8 cellular contexts compared by ENCODE assay signal in the genomic region with DNA sequence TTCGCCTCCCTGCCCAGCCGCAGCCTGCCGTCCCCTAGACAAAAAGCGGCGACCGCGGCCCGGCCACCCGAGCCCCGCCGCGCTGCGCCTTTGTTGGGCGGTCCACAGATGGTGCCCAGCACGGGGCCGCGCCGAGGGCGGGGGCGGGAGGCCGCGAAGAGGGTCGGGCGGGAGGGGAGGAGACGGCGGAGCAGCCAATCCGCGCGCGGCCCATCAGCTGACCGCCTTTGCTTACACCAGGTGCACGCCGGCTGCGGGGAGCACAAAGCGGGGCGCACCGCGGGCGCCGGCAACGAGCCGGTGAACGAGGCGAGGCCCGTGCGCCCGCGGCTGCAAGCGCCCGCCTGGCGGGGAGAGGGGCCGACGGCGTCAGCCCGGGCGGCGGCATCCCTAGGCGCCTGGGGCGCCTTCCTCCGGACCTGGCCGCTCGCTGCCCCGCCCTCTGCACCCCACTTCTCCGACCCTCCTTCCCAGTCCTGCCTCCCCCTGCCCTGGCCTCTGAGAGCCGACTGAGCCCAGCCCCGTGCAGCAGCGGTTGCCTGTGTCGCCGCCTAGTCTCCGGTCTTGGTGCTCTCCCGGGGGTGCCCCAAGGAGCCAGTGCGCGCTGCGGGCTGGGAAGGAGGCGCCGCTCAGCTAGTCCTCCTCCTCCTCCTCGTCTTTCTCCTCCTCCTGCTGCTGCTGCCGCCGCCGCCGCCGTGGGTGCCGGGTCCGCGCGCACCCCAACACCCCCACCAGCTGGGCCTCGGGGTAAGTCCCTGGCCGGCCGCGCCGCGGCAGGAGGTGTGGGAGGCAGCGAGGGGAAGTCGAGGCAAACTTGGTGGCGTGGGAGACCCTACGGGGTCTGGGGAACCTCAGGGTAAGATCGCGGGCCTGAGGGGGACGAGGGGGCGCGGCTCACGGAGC. TPM values are rescaled to one million over a fixed set of nuclear protein-coding genes. Genes with fewer than 3 reads are reported as not detected.
DNase-seq lines count a peak whose midpoint lies in the region; ATAC-seq and TF ChIP-seq lines count a peak whose summit lies in the region.

A gene (plus strand): TSS at position 259 of the 903 bp plus-strand sequence. CDS start 45,211 bp downstream, outside the sequence.

- H3K9me3 Mint-ChIP-seq in activated T-cell treated with anti-CD3 and anti-CD28 coated beads, Interleukin-2, amount 50 U/mL, for 4 hours: peaks cover 3% of the 10 kb centered on the region
- H3K9me3 Mint-ChIP-seq in glutamatergic neuron (ENCODE audit: unreplicated experiment) (peaks cover 19% of the 10 kb centered on the region), neural progenitor cell (peaks cover 8% of the 10 kb centered on the region)

- H3K4me2 ChIP-seq in neural progenitor cell: peak within 1 kb of the TSS; percentile 94

- peaks cover 48% of the 10 kb centered on the region for H3K79me2 ChIP-seq in neural progenitor cell (ENCODE audit: low read depth)

- TF ChIP-seq CTCF in glutamatergic neuron (IDR thresholded peaks at IDR 0.05; ENCODE audit: partially characterized antibody, unreplicated experiment) (no peak), neural progenitor cell (IDR thresholded peaks at IDR 0.05) (no peak), testis (IDR thresholded peaks at IDR 0.05) (no peak)

- H3K27me3 ChIP-seq in neural progenitor cell: peaks cover 16% of the 10 kb centered on the region
- H3K27me3 ChIP-seq in testis: no peaks in the 10 kb centered on the region

- 0 to 1% methylated on average over 14 to 77 of the region's 102 CpGs for WGBS in testis, 2 donors

- peak within 1 kb of the TSS; percentile 99 for H3K27ac Mint-ChIP-seq in glutamatergic neuron (ENCODE audit: unreplicated experiment)
- peak within 1 kb of the TSS; percentile 100 for H3K27ac Mint-ChIP-seq in neural progenitor cell

- ATAC-seq in GM21423 (IDR thresholded peaks at IDR 0.05; ENCODE audit: unreplicated experiment): peak; percentile 54
- ATAC-seq in activated T-cell treated with anti-CD3 and anti-CD28 coated beads, Interleukin-2, amount 50 U/mL, for 4 hours: peak; percentile 71

- H3K36me3 Mint-ChIP-seq in activated T-cell treated with anti-CD3 and anti-CD28 coated beads, Interleukin-2, amount 50 U/mL, for 4 hours (ENCODE audit: insufficient read depth): no peaks in the 10 kb centered on the region
- H3K36me3 Mint-ChIP-seq in glutamatergic neuron (ENCODE audit: unreplicated experiment) (peaks cover 10% of the 10 kb centered on the region), neural progenitor cell (no peaks in the 10 kb centered on the region)

- H4K20me1 ChIP-seq in neural progenitor cell (ENCODE audit: low read depth): peaks cover 42% of the 10 kb centered on the region

- H3K4me1 ChIP-seq in neural progenitor cell: peaks cover 28% of the 10 kb centered on the region
- peaks cover 6% of the 10 kb centered on the region for H3K4me1 ChIP-seq in testis

- H3K36me3 ChIP-seq in neural progenitor cell: no peaks in the 10 kb centered on the region
- no peaks in the 10 kb centered on the region for H3K36me3 ChIP-seq in testis (ENCODE audit: low read depth, missing control alignments)

- H3K4me1 Mint-ChIP-seq in activated T-cell treated with anti-CD3 and anti-CD28 coated beads, Interleukin-2, amount 50 U/mL, for 4 hours (ENCODE audit: low read depth): peaks cover 8% of the 10 kb centered on the region
- H3K4me1 Mint-ChIP-seq in glutamatergic neuron (ENCODE audit: low read depth, unreplicated experiment) (peaks cover 26% of the 10 kb centered on the region), neural progenitor cell (peaks cover 40% of the 10 kb centered on the region)

- H3K9me3 ChIP-seq in neural progenitor cell (ENCODE audit: low read depth) (no peaks in the 10 kb centered on the region), testis (no peaks in the 10 kb centered on the region)

- H3K27ac ChIP-seq in neural progenitor cell: peak within 1 kb of the TSS; percentile 97
- H3K27ac ChIP-seq in testis: peak within 1 kb of the TSS; percentile 60 to 85

- H3K27me3 Mint-ChIP-seq in activated T-cell treated with anti-CD3 and anti-CD28 coated beads, Interleukin-2, amount 50 U/mL, for 4 hours (ENCODE audit: low read depth): peaks cover 48% of the 10 kb centered on the region
- H3K27me3 Mint-ChIP-seq in glutamatergic neuron (ENCODE audit: unreplicated experiment) (peaks cover 14% of the 10 kb centered on the region), neural progenitor cell (ENCODE audit: insufficient read depth, low read depth) (peaks cover 11% of the 10 kb centered on the region)

- H2AFZ ChIP-seq in neural progenitor cell (replicated peaks): peak within 1 kb of the TSS; percentile 47

- peaks cover 36% of the 10 kb centered on the region for H3F3A ChIP-seq in neural progenitor cell (ENCODE audit: low read depth)

- TF ChIP-seq POLR2A in testis (IDR thresholded peaks at IDR 0.05): no peak

- DNase-seq in NCI-H187 treated with DMSO at 0.1 percent for 48 hours (lab: John Stamatoyannopoulos, UW) (peak; percentile 1), glutamatergic neuron (peak; percentile 94), neural progenitor cell (ENCODE audit: low spot score) (peak; percentile 98), testis (peak; percentile 93), glomerular visceral epithelial cell (ENCODE audit: extremely low spot score) (no peak)
- DNase-seq in activated T-cell treated with anti-CD3 and anti-CD28 coated beads, Interleukin-2, amount 50 U/mL, for 4 hours: peak; percentile 46
- no peak for DNase-seq in NK-92 treated with Interleukin-12 subunit alpha and Interleukin-12 subunit beta, amount 100 ng/mL, for 24 hours (lab: John Stamatoyannopoulos, UW)

- peak within 1 kb of the TSS; percentile 90 for H3K9ac ChIP-seq in neural progenitor cell

- intact Hi-C loops in testis (cut with DNase I; ENCODE audit: low total_unique reads): no loop called here

- H3K4me3 Mint-ChIP-seq in activated T-cell treated with anti-CD3 and anti-CD28 coated beads, Interleukin-2, amount 50 U/mL, for 4 hours: peak within 1 kb of the TSS; percentile 78
- H3K4me3 Mint-ChIP-seq in glutamatergic neuron (ENCODE audit: unreplicated experiment) (peak within 1 kb of the TSS; percentile 95), neural progenitor cell (peak within 1 kb of the TSS; percentile 96)

- H3K4me3 ChIP-seq in neural progenitor cell (peak within 1 kb of the TSS; percentile 97), testis (peak within 1 kb of the TSS; percentile 59 to 76)

RNA-seq across cellular contexts. Expression of the gene that starts here (rescaled TPM):
- total RNA-seq in activated T-cell treated with anti-CD3 and anti-CD28 coated beads, Interleukin-2, amount 50 U/mL, for 4 hours: 1 to 10 TPM in 1 of 3 donors, under 1 TPM in 2; 0.19 to 2.4 (median 0.28) TPM
- total RNA-seq in glutamatergic neuron (ENCODE audit: unreplicated experiment) (127 TPM), neural progenitor cell (ENCODE audit: low replicate concordance) (57.9 and 68.8 TPM in 2 replicates), testis (10 to 100 TPM; 51.3 to 58.9 TPM)
- 24.5 TPM for polyA plus RNA-seq in testis (ENCODE audit: insufficient read depth, low read depth, low replicate concordance)

Comparison
In these comparisons a context has a peak if more than half of its experiments do, and no peak if none do; other contexts are left out.
1. RNA of the gene that starts here (total RNA-seq): 127 TPM in glutamatergic neuron (single experiment), 51.3 to 58.9 TPM in testis and 57.9 to 68.8 TPM in neural progenitor cell; 0.19 to 2.4 TPM in activated T-cell treated with anti-CD3 and anti-CD28 coated beads, Interleukin-2, amount 50 U/mL, for 4 hours; every median in the first group is over 10 times any median in the second.
2. DNase-seq: peak in NCI-H187 treated with DMSO at 0.1 percent for 48 hours (single experiment), activated T-cell treated with anti-CD3 and anti-CD28 coated beads, Interleukin-2, amount 50 U/mL, for 4 hours (single experiment), glutamatergic neuron (single experiment), neural progenitor cell (single experiment) and testis (single experiment); none in glomerular visceral epithelial cell (single experiment) and NK-92 treated with Interleukin-12 subunit alpha and Interleukin-12 subunit beta, amount 100 ng/mL, for 24 hours (single experiment).
3. Peak in every context shown above with its lines, with median percentiles within 50 percentile points of each other: H3K4me3 Mint-ChIP-seq.